ENCODE assay signal across 8 cellular contexts in the genomic region with DNA sequence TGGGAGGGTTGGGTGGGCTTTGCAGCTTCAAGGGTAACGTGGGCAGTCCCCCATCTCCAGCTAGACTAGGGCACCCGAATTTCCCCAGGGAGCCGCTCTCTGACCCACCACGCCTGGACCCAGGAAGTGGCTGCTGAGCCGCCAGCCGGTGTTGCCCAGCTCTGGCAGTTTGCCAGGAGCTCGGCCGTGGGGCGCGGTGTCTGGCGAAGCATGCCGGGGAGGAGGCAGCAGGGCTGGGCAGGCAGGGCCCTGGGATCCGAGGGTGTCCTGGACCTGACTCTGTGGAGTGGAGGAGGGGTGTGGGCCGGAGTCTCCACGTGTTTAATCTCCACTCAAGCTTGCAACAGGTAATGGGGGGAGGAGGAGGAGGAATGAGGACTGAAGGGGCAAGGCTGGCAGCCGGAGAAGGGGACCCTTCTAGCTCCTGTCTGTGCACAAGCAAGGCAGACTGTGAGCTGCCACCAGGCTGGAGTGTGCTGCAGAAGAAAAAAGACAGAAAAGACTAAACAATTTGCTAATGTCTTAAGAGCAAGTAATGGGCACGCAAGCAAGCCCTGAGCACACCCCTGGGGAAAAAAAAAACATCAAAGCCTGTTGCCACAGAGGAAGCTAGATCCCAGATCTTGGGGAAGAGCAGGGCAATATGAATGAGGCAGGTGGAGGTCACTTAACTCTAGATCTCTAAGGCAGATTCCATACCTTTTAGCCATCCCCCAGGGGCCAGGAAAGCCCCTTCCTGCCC. TPM values are rescaled to one million over a fixed set of nuclear protein-coding genes. Genes with fewer than 3 reads are reported as not detected.
DNase-seq lines count a peak whose midpoint lies in the region; ATAC-seq lines count a peak whose summit lies in the region.

No MANE protein-coding gene starts in this region.

- ATAC-seq in left ventricle myocardium superior (peak; percentile 41), sciatic nerve (peak; percentile 43), HG02885 (IDR thresholded peaks at IDR 0.05; ENCODE audit: poor library complexity, unreplicated experiment) (no peak), HG03342 (IDR thresholded peaks at IDR 0.05; ENCODE audit: unreplicated experiment) (no peak)

- peak; percentile 38 for DNase-seq in Daoy (ENCODE audit: low read depth)
- DNase-seq in NCI-H1092 treated with DMSO at 0.1 percent for 48 hours (lab: John Stamatoyannopoulos, UW): peak; percentile 3
- DNase-seq in activated effector memory CD4-positive, alpha-beta T cell treated with Interleukin-2 at 50 U/mL for 16 hours: peak; percentile 1
- peak; percentile 67 for DNase-seq in left ventricle myocardium superior
- peak; percentile 69 for DNase-seq in sciatic nerve (ENCODE audit: low spot score)
- DNase-seq in medulla oblongata (ENCODE audit: extremely low spot score): no peak

- intact Hi-C loops in left ventricle myocardium superior (cut with micrococcal nuclease) (no loop called here), sciatic nerve (cut with DNase I) (no loop called here)

RNA-seq across cellular contexts. Expression of gene LONRF3, which starts 2.4 kb away (rescaled TPM):
- 2.2 TPM in 2 replicates for total RNA-seq in Daoy (2014; rRNA removed; shearing (Covaris generic))
- total RNA-seq in left ventricle myocardium superior: 4.2 TPM
- 5.9 TPM for total RNA-seq in sciatic nerve

Comparison
In these comparisons a context has a peak if more than half of its experiments do, and no peak if none do; other contexts are left out.
1. ATAC-seq: peak in left ventricle myocardium superior (single experiment) and sciatic nerve (single experiment); none in HG02885 (single experiment) and HG03342 (single experiment).